8 cellular contexts compared by ENCODE assay signal in genomic region chr9:22009563-22009867, GRCh38. TPM values are rescaled to one million over a fixed set of nuclear protein-coding genes. Genes with fewer than 3 reads are reported as not detected.
DNase-seq lines count a peak whose midpoint lies in the region; ATAC-seq and TF ChIP-seq lines count a peak whose summit lies in the region.

No MANE protein-coding gene starts in this region.

- peaks cover 26% of the 10 kb centered on the region for H3K4me1 Mint-ChIP-seq in WTC11

- CTCF ChIA-PET in WTC11 (lab: Charles Lee) = interaction anchor here (1.0 to 3.1 kb wide), 28 partner anchors 10 to 234 kb away, joined by 3 to 60 read pairs (median 6); partner anchors contain the start of genes CDKN2A, CDKN2B-AS1 and MTAP

- H3K36me3 ChIP-seq in kidney epithelial cell (ENCODE audit: control insufficient read depth, insufficient read depth, low read length) = no peaks in the 10 kb centered on the region

- ATAC-seq in GM18873 (IDR thresholded peaks at IDR 0.05; ENCODE audit: low FRiP score, unreplicated experiment) = peak; percentile 39
- ATAC-seq in HG02642 (IDR thresholded peaks at IDR 0.05; ENCODE audit: poor library complexity, unreplicated experiment) = peak; percentile 40
- no peak for ATAC-seq in WTC11

- DNase-seq in WTC11 (ENCODE audit: low spot score) (no peak), kidney epithelial cell (ENCODE audit: low read depth) (no peak), DMS153 (lab: John Stamatoyannopoulos, UW) (no peak), HuH-7 (ENCODE audit: low spot score) (no peak), amygdala (lab: John Stamatoyannopoulos, UW) (no peak), globus pallidus (ENCODE audit: low spot score) (no peak)

- H3K4me3 Mint-ChIP-seq in WTC11 = peak overlapping the region; percentile 91

- no peak for TF ChIP-seq CTCF in WTC11 (IDR thresholded peaks at IDR 0.05)
- no peak for TF ChIP-seq CTCF in kidney epithelial cell (IDR thresholded peaks at IDR 0.05; ENCODE audit: insufficient read depth, low read length, poor library complexity, severe bottlenecking)

- H3K36me3 Mint-ChIP-seq in WTC11 = no peaks in the 10 kb centered on the region

- H3K9me3 Mint-ChIP-seq in WTC11 = no peaks in the 10 kb centered on the region

- H3K27me3 ChIP-seq in kidney epithelial cell (ENCODE audit: control insufficient read depth, insufficient read depth, low read length) = no peaks in the 10 kb centered on the region

- no peak overlapping the region for H3K27ac Mint-ChIP-seq in WTC11

- peaks cover 85% of the 10 kb centered on the region for H3K27me3 Mint-ChIP-seq in WTC11 (ENCODE audit: low read depth)

- H3K4me3 ChIP-seq in kidney epithelial cell (ENCODE audit: low read depth, low read length) = peak overlapping the region; percentile 61

- POLR2A ChIA-PET in WTC11 (lab: Charles Lee) = interaction anchor here (1.8 kb wide), 1 partner anchor 207 kb away, joined by 6 read pairs; the partner anchor contains the start of gene MTAP

TF ChIP-seq in WTC11, 78 proteins besides CTCF, POLR2A, EP300 and RAD21 (continues in another document):
- TF ChIP-seq IRF1 (CRISPR knock-in tag; IDR thresholded peaks at IDR 0.05) = no peak
- TF ChIP-seq ETV6 (CRISPR knock-in tag; IDR thresholded peaks at IDR 0.05) = no peak
- TF ChIP-seq RORB (CRISPR knock-in tag; IDR thresholded peaks at IDR 0.05) = no peak
- no peak for TF ChIP-seq ERG (CRISPR knock-in tag; IDR thresholded peaks at IDR 0.05)
- TF ChIP-seq FOXP1 (CRISPR knock-in tag; IDR thresholded peaks at IDR 0.05; ENCODE audit: borderline replicate concordance) = no peak
- TF ChIP-seq ZNF281 (CRISPR knock-in tag; IDR thresholded peaks at IDR 0.05) = no peak
- no peak for TF ChIP-seq TEAD1 (CRISPR knock-in tag; IDR thresholded peaks at IDR 0.05)
- TF ChIP-seq RELA (CRISPR knock-in tag; IDR thresholded peaks at IDR 0.05; ENCODE audit: borderline replicate concordance) = no peak
- TF ChIP-seq E2F5 (CRISPR knock-in tag; IDR thresholded peaks at IDR 0.05) = no peak
- TF ChIP-seq PREB (CRISPR knock-in tag; IDR thresholded peaks at IDR 0.05; ENCODE audit: borderline replicate concordance) = no peak
- no peak for TF ChIP-seq ZNF416 (CRISPR knock-in tag; IDR thresholded peaks at IDR 0.05)
- no peak for TF ChIP-seq KAT7 (CRISPR knock-in tag; IDR thresholded peaks at IDR 0.05; ENCODE audit: borderline replicate concordance)
- no peak for TF ChIP-seq NFATC4 (CRISPR knock-in tag; IDR thresholded peaks at IDR 0.05)
- TF ChIP-seq CREM (CRISPR knock-in tag; IDR thresholded peaks at IDR 0.05) = no peak
- no peak for TF ChIP-seq AFF4 (CRISPR knock-in tag; IDR thresholded peaks at IDR 0.05; ENCODE audit: borderline replicate concordance)
- no peak for TF ChIP-seq ZBTB21 (CRISPR knock-in tag; IDR thresholded peaks at IDR 0.05; ENCODE audit: borderline replicate concordance)
- TF ChIP-seq SMAD4 (CRISPR knock-in tag; IDR thresholded peaks at IDR 0.05) = no peak

RNA-seq across cellular contexts. Expression of gene CDKN2B, which starts 0.4 kb away (rescaled TPM):
- total RNA-seq in WTC11 (2021) (0.13 to 0.73 TPM (median 0.46 TPM) in 3 replicates), kidney epithelial cell (16.7 and 28.3 TPM in 2 replicates)

RNA-seq across cellular contexts. Expression of gene CDKN2B-AS1, which starts 14.9 kb away (rescaled TPM):
- total RNA-seq in WTC11 (2021) = 0.21 to 0.24 TPM in 2 of 3 replicates, not detected in the other
- total RNA-seq in kidney epithelial cell = 0.04 and 0.14 TPM in 2 replicates

RNA-seq across cellular contexts. Expression of gene CDKN2A, which starts 15.3 kb away (rescaled TPM):
- total RNA-seq in WTC11 (2021) (0.50 to 0.57 TPM (median 0.57 TPM) in 3 replicates), kidney epithelial cell (1.7 and 3.6 TPM in 2 replicates)

Comparison
In these comparisons a context has a peak if more than half of its experiments do, and no peak if none do; other contexts are left out.
1. RNA of gene CDKN2B, which starts 0.4 kb away (total RNA-seq): 16.7 to 28.3 TPM in kidney epithelial cell; 0.13 to 0.73 TPM in WTC11; every median in the first group is over 10 times any median in the second.